In the genomic region with DNA sequence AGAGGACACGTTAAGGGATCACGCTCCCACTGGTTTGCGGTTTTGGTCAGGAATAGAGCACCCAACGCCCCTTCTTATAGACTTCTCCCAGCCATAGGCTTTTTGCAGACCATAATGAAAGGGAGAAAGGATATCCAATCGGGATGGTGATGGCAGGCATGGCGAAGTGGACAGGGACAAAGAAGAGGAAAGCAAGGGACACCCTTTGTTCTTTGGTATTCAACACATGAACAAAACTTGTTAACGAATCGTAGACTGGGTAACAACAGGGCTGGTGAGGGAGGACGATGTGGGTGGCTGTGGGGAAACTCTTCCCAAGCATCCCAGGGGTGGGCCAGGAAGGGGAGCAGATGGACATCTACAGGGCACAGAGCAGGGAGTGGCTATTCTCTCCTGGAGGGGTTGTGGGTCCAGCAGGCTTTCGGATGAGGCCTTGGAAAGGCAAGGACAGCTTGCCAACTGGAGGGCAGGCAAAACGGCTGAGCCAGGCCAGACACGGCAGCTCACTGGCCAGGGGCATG, we compare ENCODE assay signal across 8 cellular contexts. TPM values are rescaled to one million over a fixed set of nuclear protein-coding genes. Genes with fewer than 3 reads are reported as not detected.
A peak's percentile ranks its signal among the peaks of the same experiment; 100 is the strongest.
DNase-seq lines count a peak whose midpoint lies in the region; TF ChIP-seq lines count a peak whose summit lies in the region.

No MANE protein-coding gene starts in this region.

- peak overlapping the region; percentile 76 for H3K4me3 ChIP-seq in HUES64 (ENCODE audit: low read length)
- peak overlapping the region; percentile 76 for H3K4me3 ChIP-seq in choroid plexus epithelial cell (ENCODE audit: low read depth, low read length)
- peak overlapping the region; percentile 87 to 100 for H3K4me3 ChIP-seq in muscle layer of duodenum (ENCODE audit: low read depth in 1 of 2, low read length in 2 of 2)

- peak overlapping the region; percentile 40 for H3K9ac ChIP-seq in HUES64 (ENCODE audit: low read depth, low read length)

- TF ChIP-seq CTCF in 22Rv1 (IDR thresholded peaks at IDR 0.05) (no peak), choroid plexus epithelial cell (conservative IDR thresholded peaks at IDR 0.05; ENCODE audit: low read depth, low read length) (no peak)

- H3K9me3 ChIP-seq in HUES64 (ENCODE audit: insufficient read depth, low read depth, low read length) (no peaks in the 10 kb centered on the region), muscle layer of duodenum (ENCODE audit: control insufficient read depth in 1 of 2, low read length in 2 of 2) (no peaks in the 10 kb centered on the region)

- H3K27me3 ChIP-seq in HUES64 (ENCODE audit: insufficient read depth, low read length) (no peaks in the 10 kb centered on the region), muscle layer of duodenum (ENCODE audit: low read depth, low read length) (no peaks in the 10 kb centered on the region)

- peaks cover 19% of the 10 kb centered on the region; the same call in 1 of the 2 replicates for H3K4me1 ChIP-seq in HUES64 (ENCODE audit: insufficient read depth, low read length)
- H3K4me1 ChIP-seq in muscle layer of duodenum (ENCODE audit: control insufficient read depth in 1 of 2, insufficient read depth in 2 of 2, low read length in 2 of 2), result peaks cover 4 to 20% of the 10 kb centered on the region in 2 donors

- H3K36me3 ChIP-seq in HUES64 (ENCODE audit: insufficient read depth, low read length) (peaks cover 27% of the 10 kb centered on the region), muscle layer of duodenum (ENCODE audit: control insufficient read depth in 1 of 2, insufficient read depth in 2 of 2, low read length in 2 of 2) (peaks cover 19 to 26% of the 10 kb centered on the region in 2 donors)

- DNase-seq in choroid plexus epithelial cell (ENCODE audit: low read depth) (no peak), AG08396 (ENCODE audit: low spot score) (no peak), HUDEP-2 (lab: John Stamatoyannopoulos, UW; ENCODE audit: unreplicated experiment in 76 of 76) (no peak), DMS153 treated with DMSO at 0.1 percent for 48 hours (lab: John Stamatoyannopoulos, UW; ENCODE audit: unreplicated experiment) (no peak), DMS53 treated with DMSO at 0.1 percent for 48 hours (lab: John Stamatoyannopoulos, UW; ENCODE audit: unreplicated experiment) (no peak)

- H3K27ac ChIP-seq in 22Rv1 (peak overlapping the region; percentile 91), HUES64 (ENCODE audit: low read depth, low read length) (peak overlapping the region; percentile 34), muscle layer of duodenum (ENCODE audit: low read length) (peak overlapping the region; percentile 56)

- 68% methylated on average over 12 of the region's 12 CpGs for WGBS in HUES64

RNA-seq across cellular contexts. Expression of gene HSP90AB1, which starts 1.4 kb away (rescaled TPM):
- polyA plus RNA-seq in HUES64 (2013, experiment 1 of 2), result 1,640 TPM
- polyA plus RNA-seq in HUES64 (2013, experiment 2 of 2), result 1,626 TPM

RNA-seq across cellular contexts. Expression of gene SLC35B2, which starts 11.9 kb away (rescaled TPM):
- 30.4 TPM for polyA plus RNA-seq in HUES64 (2013, experiment 1 of 2)
- polyA plus RNA-seq in HUES64 (2013, experiment 2 of 2), result 35.2 TPM

RNA-seq across cellular contexts. Expression of gene NFKBIE, which starts 19.9 kb away (rescaled TPM):
- polyA plus RNA-seq in HUES64 (2013, experiment 1 of 2), result 8.9 TPM
- polyA plus RNA-seq in HUES64 (2013, experiment 2 of 2), result 10.3 TPM

RNA-seq across cellular contexts. Expression of gene SLC29A1, which starts 22.1 kb away (rescaled TPM):
- 140 TPM for polyA plus RNA-seq in HUES64 (2013, experiment 1 of 2)
- 142 TPM for polyA plus RNA-seq in HUES64 (2013, experiment 2 of 2)

RNA-seq across cellular contexts. Expression of gene TMEM151B, which starts 24.8 kb away (rescaled TPM):
- 3.4 TPM for polyA plus RNA-seq in HUES64 (2013, experiment 1 of 2)
- polyA plus RNA-seq in HUES64 (2013, experiment 2 of 2), result 3.6 TPM

Comparison
In these comparisons a context has a peak if more than half of its experiments do, and no peak if none do; other contexts are left out.
1. H3K27ac ChIP-seq: peak in every context shown above with its lines; median percentile 91 in 22Rv1; 56 in muscle layer of duodenum; 34 in HUES64.